1 cellular context compared by ENCODE assay signal in the genomic region with DNA sequence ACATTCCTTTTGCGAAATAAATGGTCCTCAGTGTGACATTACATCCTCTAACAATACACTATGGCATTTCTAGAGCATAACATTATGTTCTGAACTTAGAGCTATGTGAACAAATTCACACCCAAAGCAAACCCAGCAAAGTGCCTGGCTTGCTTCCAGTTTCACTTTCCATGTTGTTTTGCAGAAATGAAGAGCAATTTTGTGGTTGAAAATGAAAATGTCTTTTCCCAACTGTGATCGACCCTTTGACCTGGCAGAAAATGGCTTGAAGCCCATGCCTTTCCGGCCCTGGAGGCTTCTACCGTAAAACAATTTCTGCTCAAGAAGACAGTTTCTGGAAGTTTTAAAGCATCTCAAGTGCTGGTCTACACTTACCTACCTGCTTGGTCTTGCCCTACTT.
TF ChIP-seq lines count a peak whose summit lies in the region.

No MANE protein-coding gene starts in this region.

TF ChIP-seq in IMR-90, 13 proteins besides CTCF, POLR2A, EP300 and RAD21 (continued from another document):
- TF ChIP-seq, protein P1, sequence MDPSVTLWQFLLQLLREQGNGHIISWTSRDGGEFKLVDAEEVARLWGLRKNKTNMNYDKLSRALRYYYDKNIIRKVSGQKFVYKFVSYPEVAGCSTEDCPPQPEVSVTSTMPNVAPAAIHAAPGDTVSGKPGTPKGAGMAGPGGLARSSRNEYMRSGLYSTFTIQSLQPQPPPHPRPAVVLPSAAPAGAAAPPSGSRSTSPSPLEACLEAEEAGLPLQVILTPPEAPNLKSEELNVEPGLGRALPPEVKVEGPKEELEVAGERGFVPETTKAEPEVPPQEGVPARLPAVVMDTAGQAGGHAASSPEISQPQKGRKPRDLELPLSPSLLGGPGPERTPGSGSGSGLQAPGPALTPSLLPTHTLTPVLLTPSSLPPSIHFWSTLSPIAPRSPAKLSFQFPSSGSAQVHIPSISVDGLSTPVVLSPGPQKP (IDR thresholded peaks at IDR 0.05; ENCODE audit: borderline replicate concordance, low read depth, low read length), result no peak
- TF ChIP-seq FOS (IDR thresholded peaks at IDR 0.05; ENCODE audit: low read depth, low read length) (no peak), RCOR1 (IDR thresholded peaks at IDR 0.05; ENCODE audit: insufficient replicate concordance, low read length) (no peak), MAFK (IDR thresholded peaks at IDR 0.05; ENCODE audit: low read depth, low read length) (no peak), NFE2L2 (IDR thresholded peaks at IDR 0.05; ENCODE audit: low read depth, low read length) (no peak), CEBPB (IDR thresholded peaks at IDR 0.05; ENCODE audit: low read depth, low read length) (no peak), MAZ (IDR thresholded peaks at IDR 0.05; ENCODE audit: borderline replicate concordance, low read depth, low read length) (no peak)
- TF ChIP-seq, protein P2, sequence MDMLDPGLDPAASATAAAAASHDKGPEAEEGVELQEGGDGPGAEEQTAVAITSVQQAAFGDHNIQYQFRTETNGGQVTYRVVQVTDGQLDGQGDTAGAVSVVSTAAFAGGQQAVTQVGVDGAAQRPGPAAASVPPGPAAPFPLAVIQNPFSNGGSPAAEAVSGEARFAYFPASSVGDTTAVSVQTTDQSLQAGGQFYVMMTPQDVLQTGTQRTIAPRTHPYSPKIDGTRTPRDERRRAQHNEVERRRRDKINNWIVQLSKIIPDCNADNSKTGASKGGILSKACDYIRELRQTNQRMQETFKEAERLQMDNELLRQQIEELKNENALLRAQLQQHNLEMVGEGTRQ (IDR thresholded peaks at IDR 0.05; ENCODE audit: low read depth, low read length), result no peak
TF ChIP-seq in IMR-90: peak in this region for 0.
